ENCODE assay signal across 10 cellular contexts in genomic region chr19:18502633-18503294, GRCh38. TPM values are rescaled to one million over a fixed set of nuclear protein-coding genes. Genes with fewer than 3 reads are reported as not detected.
DNase-seq lines count a peak whose midpoint lies in the region; ATAC-seq lines count a peak whose summit lies in the region.
"Had no signal": no experiment of that assay in that cellular context is flagged by ENCODE, and none has a peak within 500 bp of the region (broad histone marks: within the 10 kb centered on the region; RNA-seq: fewer than 3 reads in every experiment).

No MANE protein-coding gene starts in this region.

- H3K9me3 Mint-ChIP-seq in activated CD4-positive, alpha-beta T cell treated with anti-CD3 and anti-CD28 coated beads, Interleukin-2, amount 10 ng/mL, durations not matched to agents 7 days and 5 days = no peaks in the 10 kb centered on the region
- H3K9me3 Mint-ChIP-seq in activated CD4-positive, alpha-beta memory T cell treated with anti-CD3 and anti-CD28 coated beads, Interleukin-2, amount 10 ng/mL, durations not matched to agents 7 days and 5 days = no peaks in the 10 kb centered on the region

- intact Hi-C loops in left colon (cut with DNase I, micrococcal nuclease) = no loop called here

- H3K36me3 Mint-ChIP-seq in activated CD4-positive, alpha-beta T cell treated with anti-CD3 and anti-CD28 coated beads, Interleukin-2, amount 10 ng/mL, durations not matched to agents 7 days and 5 days (ENCODE audit: low read depth) = no peaks in the 10 kb centered on the region
- peaks cover 3% of the 10 kb centered on the region for H3K36me3 Mint-ChIP-seq in activated CD4-positive, alpha-beta memory T cell treated with anti-CD3 and anti-CD28 coated beads, Interleukin-2, amount 10 ng/mL, durations not matched to agents 7 days and 5 days (ENCODE audit: low read depth)

- no peaks in the 10 kb centered on the region for H3K27me3 Mint-ChIP-seq in activated CD4-positive, alpha-beta T cell treated with anti-CD3 and anti-CD28 coated beads, Interleukin-2, amount 10 ng/mL, durations not matched to agents 7 days and 5 days
- H3K27me3 Mint-ChIP-seq in activated CD4-positive, alpha-beta memory T cell treated with anti-CD3 and anti-CD28 coated beads, Interleukin-2, amount 10 ng/mL, durations not matched to agents 7 days and 5 days = no peaks in the 10 kb centered on the region

- CTCF ChIA-PET in activated CD4-positive, alpha-beta T cell treated with anti-CD3 and anti-CD28 coated beads, Interleukin-2, amount 10 ng/mL, durations not matched to agents 7 days and 5 days (lab: Charles Lee) = interaction anchor here (1.4 to 6.1 kb wide), 5 partner anchors 9 to 18 kb away, joined by 3 to 31 read pairs (median 5); no protein-coding TSS in a partner anchor
- CTCF ChIA-PET in activated CD4-positive, alpha-beta memory T cell treated with anti-CD3 and anti-CD28 coated beads, Interleukin-2, amount 10 ng/mL, durations not matched to agents 7 days and 5 days (lab: Charles Lee) = no interaction called here

- DNase-seq in activated CD4-positive, alpha-beta T cell treated with anti-CD3 and anti-CD28 coated beads, Interleukin-2, amount 10 ng/mL, durations not matched to agents 7 days and 5 days = no peak
- DNase-seq in activated CD4-positive, alpha-beta T cell treated with anti-CD3 and anti-CD28 coated beads for 48 hours = no peak
- no peak for DNase-seq in activated CD4-positive, alpha-beta memory T cell treated with anti-CD3 and anti-CD28 coated beads, Interleukin-2, amount 10 ng/mL, durations not matched to agents 7 days and 5 days
- DNase-seq in hippocampal formation (lab: John Stamatoyannopoulos, UW) (peak; percentile 7 to 9), superior temporal gyrus (ENCODE audit: extremely low spot score) (peak; percentile 46), left colon (no peak), NCI-H1694 (lab: John Stamatoyannopoulos, UW) (no peak), NCI-H1105 treated with DMSO at 0.1 percent for 48 hours (lab: John Stamatoyannopoulos, UW) (no peak)
- DNase-seq: activated CD4-positive, alpha-beta T cell treated with anti-CD3 and anti-CD28 coated beads, Interleukin-2, amount 50 U/mL, for 4 hours had no signal

- H3K27ac Mint-ChIP-seq in activated CD4-positive, alpha-beta T cell treated with anti-CD3 and anti-CD28 coated beads, Interleukin-2, amount 10 ng/mL, durations not matched to agents 7 days and 5 days = peak overlapping the region; percentile 66
- peak overlapping the region; percentile 51 for H3K27ac Mint-ChIP-seq in activated CD4-positive, alpha-beta memory T cell treated with anti-CD3 and anti-CD28 coated beads, Interleukin-2, amount 10 ng/mL, durations not matched to agents 7 days and 5 days

- no peak for ATAC-seq in left colon
- ATAC-seq: HCT116 had no signal

- no peak overlapping the region for H3K4me3 Mint-ChIP-seq in activated CD4-positive, alpha-beta T cell treated with anti-CD3 and anti-CD28 coated beads, Interleukin-2, amount 10 ng/mL, durations not matched to agents 7 days and 5 days
- H3K4me3 Mint-ChIP-seq in activated CD4-positive, alpha-beta memory T cell treated with anti-CD3 and anti-CD28 coated beads, Interleukin-2, amount 10 ng/mL, durations not matched to agents 7 days and 5 days = no peak overlapping the region

- POLR2A ChIA-PET in activated CD4-positive, alpha-beta T cell treated with anti-CD3 and anti-CD28 coated beads, Interleukin-2, amount 10 ng/mL, durations not matched to agents 7 days and 5 days (lab: Charles Lee) = no interaction called here
- POLR2A ChIA-PET in activated CD4-positive, alpha-beta memory T cell treated with anti-CD3 and anti-CD28 coated beads, Interleukin-2, amount 10 ng/mL, durations not matched to agents 7 days and 5 days (lab: Charles Lee) = interaction anchor here (1.2 to 4.0 kb wide), 2 partner anchors 18 to 55 kb away, joined by 3 to 17 read pairs; partner anchors contain the start of genes ELL and KXD1

- H3K4me1 Mint-ChIP-seq in activated CD4-positive, alpha-beta T cell treated with anti-CD3 and anti-CD28 coated beads, Interleukin-2, amount 10 ng/mL, durations not matched to agents 7 days and 5 days = peaks cover 91% of the 10 kb centered on the region
- H3K4me1 Mint-ChIP-seq in activated CD4-positive, alpha-beta memory T cell treated with anti-CD3 and anti-CD28 coated beads, Interleukin-2, amount 10 ng/mL, durations not matched to agents 7 days and 5 days = peaks cover 97% of the 10 kb centered on the region

RNA-seq across cellular contexts. Expression of gene ELL, which starts 19.1 kb away (rescaled TPM):
- total RNA-seq in activated CD4-positive, alpha-beta T cell treated with anti-CD3 and anti-CD28 coated beads, Interleukin-2, amount 10 ng/mL, durations not matched to agents 7 days and 5 days = 10 to 100 TPM; 20.3 to 20.9 TPM
- 10 to 100 TPM; 26.2 to 26.3 TPM for total RNA-seq in activated CD4-positive, alpha-beta memory T cell treated with anti-CD3 and anti-CD28 coated beads, Interleukin-2, amount 10 ng/mL, durations not matched to agents 7 days and 5 days
- 10 to 100 TPM; 18.1 to 19.1 TPM for total RNA-seq in left colon

RNA-seq across cellular contexts. Expression of gene FKBP8, which starts 40.6 kb away (rescaled TPM):
- 100 to 1,000 TPM; 185 to 206 TPM for total RNA-seq in activated CD4-positive, alpha-beta T cell treated with anti-CD3 and anti-CD28 coated beads, Interleukin-2, amount 10 ng/mL, durations not matched to agents 7 days and 5 days
- 100 to 1,000 TPM; 263 TPM for total RNA-seq in activated CD4-positive, alpha-beta memory T cell treated with anti-CD3 and anti-CD28 coated beads, Interleukin-2, amount 10 ng/mL, durations not matched to agents 7 days and 5 days
- 100 to 1,000 TPM; 174 to 197 TPM for total RNA-seq in left colon

RNA-seq across cellular contexts. Expression of gene KXD1, which starts 54.9 kb away (rescaled TPM):
- 10 to 100 TPM; 95.4 to 100.0 TPM for total RNA-seq in activated CD4-positive, alpha-beta T cell treated with anti-CD3 and anti-CD28 coated beads, Interleukin-2, amount 10 ng/mL, durations not matched to agents 7 days and 5 days
- total RNA-seq in activated CD4-positive, alpha-beta memory T cell treated with anti-CD3 and anti-CD28 coated beads, Interleukin-2, amount 10 ng/mL, durations not matched to agents 7 days and 5 days = 10 to 100 TPM; 93.0 to 99.1 TPM
- total RNA-seq in left colon = 10 to 100 TPM; 63.7 to 72.4 TPM

Comparison
In these comparisons a context has a peak if more than half of its experiments do, and no peak if none do; other contexts are left out.
1. DNase-seq: peak in hippocampal formation (2 of 2) and superior temporal gyrus (single experiment); none in activated CD4-positive, alpha-beta T cell treated with anti-CD3 and anti-CD28 coated beads, Interleukin-2, amount 10 ng/mL, durations not matched to agents 7 days and 5 days (single experiment), activated CD4-positive, alpha-beta T cell treated with anti-CD3 and anti-CD28 coated beads for 48 hours (single experiment), activated CD4-positive, alpha-beta memory T cell treated with anti-CD3 and anti-CD28 coated beads, Interleukin-2, amount 10 ng/mL, durations not matched to agents 7 days and 5 days (single experiment), left colon (0 of 2), NCI-H1694 (single experiment) and NCI-H1105 treated with DMSO at 0.1 percent for 48 hours (single experiment).